In genomic region chr20:48689388-48689787, GRCh38 we compare ENCODE assay signal across 15 cellular contexts.
A peak's percentile ranks its signal among the peaks of the same experiment; 100 is the strongest.
DNase-seq lines count a peak whose midpoint lies in the region; ATAC-seq and TF ChIP-seq lines count a peak whose summit lies in the region.
"Had no signal": no experiment of that assay in that cellular context is flagged by ENCODE, and none has a peak within 500 bp of the region (broad histone marks: within the 10 kb centered on the region; RNA-seq: fewer than 3 reads in every experiment).

No MANE protein-coding gene starts in this region.

- H3K4me3 ChIP-seq in CD8-positive, alpha-beta T cell (ENCODE audit: low read depth, low read length) = no peak overlapping the region
- H3K4me3 ChIP-seq: BLaER1 had no signal

- TF ChIP-seq CTCF in CD8-positive, alpha-beta T cell (IDR thresholded peaks at IDR 0.05) = no peak
- TF ChIP-seq CTCF in natural killer cell (IDR thresholded peaks at IDR 0.05) = no peak

- peak overlapping the region; percentile 81 for H3K27ac Mint-ChIP-seq in CD8-positive, alpha-beta T cell
- H3K27ac Mint-ChIP-seq in natural killer cell = peak overlapping the region; percentile 75 to 85

- intact Hi-C loops in CD8-positive, alpha-beta T cell (cut with DNase I, micrococcal nuclease) = no loop called here
- intact Hi-C loops in natural killer cell (cut with micrococcal nuclease) = loop anchor here (2.0 to 10.0 kb wide), 2 partner anchors 27 to 135 kb away; partner anchors contain the start of gene PREX1

- no peak for ATAC-seq in CD8-positive, alpha-beta T cell
- ATAC-seq in natural killer cell (peak; percentile 29 to 79 (median 62)), HG03108 (IDR thresholded peaks at IDR 0.05; ENCODE audit: unreplicated experiment) (no peak)

- no peaks in the 10 kb centered on the region for H3K9me3 Mint-ChIP-seq in CD8-positive, alpha-beta T cell
- no peaks in the 10 kb centered on the region for H3K9me3 Mint-ChIP-seq in natural killer cell

- peaks cover 22% of the 10 kb centered on the region for H3K4me1 Mint-ChIP-seq in CD8-positive, alpha-beta T cell (ENCODE audit: low read depth)
- peaks cover 68 to 82% of the 10 kb centered on the region in 2 donors for H3K4me1 Mint-ChIP-seq in natural killer cell

- peaks cover 41% of the 10 kb centered on the region for H3K36me3 ChIP-seq in CD8-positive, alpha-beta T cell (ENCODE audit: insufficient read depth, low read length)

- no peak overlapping the region for H3K4me3 Mint-ChIP-seq in CD8-positive, alpha-beta T cell
- peak overlapping the region; percentile 82 for H3K4me3 Mint-ChIP-seq in natural killer cell

- peaks cover 86% of the 10 kb centered on the region for H3K36me3 Mint-ChIP-seq in CD8-positive, alpha-beta T cell
- peaks cover 13% of the 10 kb centered on the region for H3K36me3 Mint-ChIP-seq in natural killer cell

- DNase-seq in NK-92 treated with Interleukin-12 subunit alpha and Interleukin-12 subunit beta, amount 100 ng/mL, for 24 hours (lab: John Stamatoyannopoulos, UW) = peak; percentile 78
- DNase-seq in NK-92 (lab: John Stamatoyannopoulos, UW; ENCODE audit: unreplicated experiment) (no peak), caudate nucleus (lab: John Stamatoyannopoulos, UW) (no peak), natural killer cell (peak; percentile 51), OCI-M1 (lab: John Stamatoyannopoulos, UW) (no peak)
- peak in 1 of 7 experiments; percentile 19 for DNase-seq in CD8-positive, alpha-beta T cell
- DNase-seq in stimulated activated CD4-positive, alpha-beta T cell treated with anti-CD3 and anti-CD28 coated beads, Interleukin-4, amount 100 ng/mL, for 24 hours = no peak
- DNase-seq: H7, Kasumi-1, NCI-H2029 treated with DMSO at 0.1 percent for 48 hours, NCI-H510A treated with DMSO at 0.1 percent for 48 hours, RPMI8226 had no signal

- H3K27me3 Mint-ChIP-seq in CD8-positive, alpha-beta T cell (ENCODE audit: low read depth) = no peaks in the 10 kb centered on the region
- H3K27me3 Mint-ChIP-seq in natural killer cell (ENCODE audit: low read depth in 2 of 2) = no peaks in the 10 kb centered on the region

- no peaks in the 10 kb centered on the region for H3K27me3 ChIP-seq in CD8-positive, alpha-beta T cell (ENCODE audit: insufficient read depth, low read length)
- H3K27me3 ChIP-seq: BLaER1 had no signal

- peaks cover 16% of the 10 kb centered on the region for H3K4me1 ChIP-seq in CD8-positive, alpha-beta T cell (ENCODE audit: insufficient read depth, low read length)

- POLR2A ChIA-PET in CD8-positive, alpha-beta T cell (lab: Charles Lee) = no interaction called here

- no peak overlapping the region for H3K27ac ChIP-seq in CD8-positive, alpha-beta T cell (ENCODE audit: low read depth, low read length)
- peak overlapping the region; percentile 4 for H3K27ac ChIP-seq in caudate nucleus (ENCODE audit: low read depth, low read length)
- H3K27ac ChIP-seq: 22Rv1, BLaER1 had no signal

- CTCF ChIA-PET in CD8-positive, alpha-beta T cell (lab: Charles Lee) = interaction anchor here (1.6 kb wide), 1 partner anchor 32 kb away, joined by 4 read pairs; no protein-coding TSS in a partner anchor

- H3K9me3 ChIP-seq in CD8-positive, alpha-beta T cell (ENCODE audit: low read length) = no peaks in the 10 kb centered on the region
- H3K9me3 ChIP-seq: BLaER1 had no signal

Comparison
In these comparisons a context has a peak if more than half of its experiments do, and no peak if none do; other contexts are left out.
1. DNase-seq: peak in NK-92 treated with Interleukin-12 subunit alpha and Interleukin-12 subunit beta, amount 100 ng/mL, for 24 hours (single experiment) and natural killer cell (single experiment); none in NK-92 (single experiment), caudate nucleus (0 of 61), OCI-M1 (single experiment) and stimulated activated CD4-positive, alpha-beta T cell treated with anti-CD3 and anti-CD28 coated beads, Interleukin-4, amount 100 ng/mL, for 24 hours (single experiment).
2. ATAC-seq: peak in natural killer cell (3 of 3); none in CD8-positive, alpha-beta T cell (single experiment) and HG03108 (single experiment).